21 cellular contexts compared by ENCODE assay signal in genomic region chr2:207871506-207871905, GRCh38.
"Had no signal": no experiment of that assay in that cellular context is flagged by ENCODE, and none has a peak within 500 bp of the region (broad histone marks: within the 10 kb centered on the region; RNA-seq: fewer than 3 reads in every experiment).

No MANE protein-coding gene starts in this region.

- DNase-seq: activated CD4-positive, alpha-beta T cell treated with anti-CD3 and anti-CD28 coated beads for 36 hours; activated CD4-positive, alpha-beta T cell treated with anti-CD3 and anti-CD28 coated beads, Interleukin-2, amount 50 U/mL, for 48 hours; activated gamma-delta T cell treated with Interleukin-2 at 50 U/mL for 16 hours; adrenal gland; body of pancreas; dorsolateral prefrontal cortex; foreskin melanocyte; hypothalamus; kidney; left lung; mammary epithelial cell; stimulated activated CD4-positive, alpha-beta T cell treated with anti-CD3 and anti-CD28 coated beads, Interleukin-4, amount 100 ng/mL, for 4 hours; T-cell; upper lobe of left lung had no signal

- H3K9me3 ChIP-seq: adrenal gland, body of pancreas, left lung, thoracic aorta, upper lobe of left lung had no signal

- H3K27ac ChIP-seq: adrenal gland, body of pancreas, dorsolateral prefrontal cortex, epithelial cell of prostate, thoracic aorta had no signal

- ATAC-seq: activated CD4-positive, alpha-beta T cell treated with anti-CD3 and anti-CD28 coated beads for 36 hours; activated naive CD4-positive, alpha-beta T cell treated with anti-CD3 and anti-CD28 coated beads, Interleukin-2, amount 50 U/mL, for 72 hours; body of pancreas; sciatic nerve; stimulated activated memory B cell treated with anti-CD40 and anti-IgM and Interleukin-4, amounts not matched to agents 10 μg/mL and 1 μg/mL and 100 μg/mL, for 72 hours; T-cell; WTC11 had no signal

- H3K27me3 ChIP-seq: adrenal gland, body of pancreas, dorsolateral prefrontal cortex, left lung, upper lobe of left lung had no signal

- H3K36me3 ChIP-seq: adrenal gland, left lung, thoracic aorta, upper lobe of left lung had no signal

- H3K4me3 ChIP-seq: adrenal gland, body of pancreas, dorsolateral prefrontal cortex, left lung, thoracic aorta, upper lobe of left lung had no signal

- FAIRE-seq: colon, kidney had no signal
